Comparison of ENCODE assay signal across 1 cellular context in the genomic region with DNA sequence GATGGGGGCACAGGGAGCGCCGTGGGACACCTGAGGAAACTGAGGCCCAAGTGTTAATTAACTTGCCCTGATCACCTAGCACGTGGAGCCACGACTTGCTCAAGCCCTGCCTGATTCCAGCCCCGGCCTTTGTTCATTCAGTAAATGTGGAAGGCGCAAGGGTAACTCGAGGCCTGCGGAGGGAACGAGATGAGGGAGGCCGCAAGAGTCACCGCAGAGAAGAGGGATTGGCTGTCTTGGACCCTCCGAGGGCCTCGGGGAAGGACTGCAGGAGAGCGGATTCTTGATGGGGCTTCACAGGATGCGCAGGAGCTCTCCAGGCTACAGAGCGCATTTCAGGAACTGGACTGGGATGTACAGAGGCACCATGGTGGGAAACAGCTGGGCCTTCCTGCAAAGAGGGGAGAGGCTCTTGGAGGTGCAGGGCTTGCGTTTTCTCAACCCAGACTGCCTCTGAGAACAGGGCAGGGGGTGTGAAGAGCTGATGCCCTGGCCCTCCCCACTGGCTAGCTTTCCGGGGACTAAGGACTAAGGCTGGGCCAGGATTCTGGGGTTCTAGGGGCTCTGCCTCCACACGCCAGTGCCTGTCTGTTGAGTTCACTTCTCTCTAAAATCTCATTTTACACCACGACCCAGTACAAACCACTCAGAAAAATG.
TF ChIP-seq lines count a peak whose summit lies in the region.

No MANE protein-coding gene starts in this region.

TF ChIP-seq in WTC11, 78 proteins besides CTCF, POLR2A, EP300 and RAD21 (continued from another document):
- TF ChIP-seq, protein P1, sequence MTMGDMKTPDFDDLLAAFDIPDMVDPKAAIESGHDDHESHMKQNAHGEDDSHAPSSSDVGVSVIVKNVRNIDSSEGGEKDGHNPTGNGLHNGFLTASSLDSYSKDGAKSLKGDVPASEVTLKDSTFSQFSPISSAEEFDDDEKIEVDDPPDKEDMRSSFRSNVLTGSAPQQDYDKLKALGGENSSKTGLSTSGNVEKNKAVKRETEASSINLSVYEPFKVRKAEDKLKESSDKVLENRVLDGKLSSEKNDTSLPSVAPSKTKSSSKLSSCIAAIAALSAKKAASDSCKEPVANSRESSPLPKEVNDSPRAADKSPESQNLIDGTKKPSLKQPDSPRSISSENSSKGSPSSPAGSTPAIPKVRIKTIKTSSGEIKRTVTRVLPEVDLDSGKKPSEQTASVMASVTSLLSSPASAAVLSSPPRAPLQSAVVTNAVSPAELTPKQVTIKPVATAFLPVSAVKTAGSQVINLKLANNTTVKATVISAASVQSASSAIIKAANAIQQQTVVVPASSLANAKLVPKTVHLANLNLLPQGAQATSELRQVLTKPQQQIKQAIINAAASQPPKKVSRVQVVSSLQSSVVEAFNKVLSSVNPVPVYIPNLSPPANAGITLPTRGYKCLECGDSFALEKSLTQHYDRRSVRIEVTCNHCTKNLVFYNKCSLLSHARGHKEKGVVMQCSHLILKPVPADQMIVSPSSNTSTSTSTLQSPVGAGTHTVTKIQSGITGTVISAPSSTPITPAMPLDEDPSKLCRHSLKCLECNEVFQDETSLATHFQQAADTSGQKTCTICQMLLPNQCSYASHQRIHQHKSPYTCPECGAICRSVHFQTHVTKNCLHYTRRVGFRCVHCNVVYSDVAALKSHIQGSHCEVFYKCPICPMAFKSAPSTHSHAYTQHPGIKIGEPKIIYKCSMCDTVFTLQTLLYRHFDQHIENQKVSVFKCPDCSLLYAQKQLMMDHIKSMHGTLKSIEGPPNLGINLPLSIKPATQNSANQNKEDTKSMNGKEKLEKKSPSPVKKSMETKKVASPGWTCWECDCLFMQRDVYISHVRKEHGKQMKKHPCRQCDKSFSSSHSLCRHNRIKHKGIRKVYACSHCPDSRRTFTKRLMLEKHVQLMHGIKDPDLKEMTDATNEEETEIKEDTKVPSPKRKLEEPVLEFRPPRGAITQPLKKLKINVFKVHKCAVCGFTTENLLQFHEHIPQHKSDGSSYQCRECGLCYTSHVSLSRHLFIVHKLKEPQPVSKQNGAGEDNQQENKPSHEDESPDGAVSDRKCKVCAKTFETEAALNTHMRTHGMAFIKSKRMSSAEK (CRISPR knock-in tag; IDR thresholded peaks at IDR 0.05; ENCODE audit: borderline replicate concordance), result no peak
- TF ChIP-seq OVOL2 (CRISPR knock-in tag; IDR thresholded peaks at IDR 0.05; ENCODE audit: borderline replicate concordance), result no peak
- TF ChIP-seq, protein P2, sequence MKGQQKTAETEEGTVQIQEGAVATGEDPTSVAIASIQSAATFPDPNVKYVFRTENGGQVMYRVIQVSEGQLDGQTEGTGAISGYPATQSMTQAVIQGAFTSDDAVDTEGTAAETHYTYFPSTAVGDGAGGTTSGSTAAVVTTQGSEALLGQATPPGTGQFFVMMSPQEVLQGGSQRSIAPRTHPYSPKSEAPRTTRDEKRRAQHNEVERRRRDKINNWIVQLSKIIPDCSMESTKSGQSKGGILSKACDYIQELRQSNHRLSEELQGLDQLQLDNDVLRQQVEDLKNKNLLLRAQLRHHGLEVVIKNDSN (CRISPR knock-in tag; IDR thresholded peaks at IDR 0.05), result 0 out of 2 replicates have a peak, but pooled peaks have one; percentile 15
- TF ChIP-seq, protein P3, sequence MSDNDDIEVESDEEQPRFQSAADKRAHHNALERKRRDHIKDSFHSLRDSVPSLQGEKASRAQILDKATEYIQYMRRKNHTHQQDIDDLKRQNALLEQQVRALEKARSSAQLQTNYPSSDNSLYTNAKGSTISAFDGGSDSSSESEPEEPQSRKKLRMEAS (CRISPR knock-in tag; IDR thresholded peaks at IDR 0.05), result peak; percentile 84
- TF ChIP-seq KAT7 (CRISPR knock-in tag; IDR thresholded peaks at IDR 0.05; ENCODE audit: borderline replicate concordance), result no peak
- TF ChIP-seq RELA (CRISPR knock-in tag; IDR thresholded peaks at IDR 0.05; ENCODE audit: borderline replicate concordance), result no peak
- TF ChIP-seq NFE2L1 (CRISPR knock-in tag; IDR thresholded peaks at IDR 0.05), result no peak
- TF ChIP-seq TP53 (CRISPR knock-in tag; IDR thresholded peaks at IDR 0.05), result no peak
- TF ChIP-seq GTF2I (CRISPR knock-in tag; conservative IDR thresholded peaks at IDR 0.05), result no peak
- TF ChIP-seq FOXP1 (CRISPR knock-in tag; IDR thresholded peaks at IDR 0.05; ENCODE audit: borderline replicate concordance), result no peak
- TF ChIP-seq, protein P4, sequence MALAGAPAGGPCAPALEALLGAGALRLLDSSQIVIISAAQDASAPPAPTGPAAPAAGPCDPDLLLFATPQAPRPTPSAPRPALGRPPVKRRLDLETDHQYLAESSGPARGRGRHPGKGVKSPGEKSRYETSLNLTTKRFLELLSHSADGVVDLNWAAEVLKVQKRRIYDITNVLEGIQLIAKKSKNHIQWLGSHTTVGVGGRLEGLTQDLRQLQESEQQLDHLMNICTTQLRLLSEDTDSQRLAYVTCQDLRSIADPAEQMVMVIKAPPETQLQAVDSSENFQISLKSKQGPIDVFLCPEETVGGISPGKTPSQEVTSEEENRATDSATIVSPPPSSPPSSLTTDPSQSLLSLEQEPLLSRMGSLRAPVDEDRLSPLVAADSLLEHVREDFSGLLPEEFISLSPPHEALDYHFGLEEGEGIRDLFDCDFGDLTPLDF (CRISPR knock-in tag; IDR thresholded peaks at IDR 0.05), result no peak
